ENCODE assay signal across 8 cellular contexts in the genomic region with DNA sequence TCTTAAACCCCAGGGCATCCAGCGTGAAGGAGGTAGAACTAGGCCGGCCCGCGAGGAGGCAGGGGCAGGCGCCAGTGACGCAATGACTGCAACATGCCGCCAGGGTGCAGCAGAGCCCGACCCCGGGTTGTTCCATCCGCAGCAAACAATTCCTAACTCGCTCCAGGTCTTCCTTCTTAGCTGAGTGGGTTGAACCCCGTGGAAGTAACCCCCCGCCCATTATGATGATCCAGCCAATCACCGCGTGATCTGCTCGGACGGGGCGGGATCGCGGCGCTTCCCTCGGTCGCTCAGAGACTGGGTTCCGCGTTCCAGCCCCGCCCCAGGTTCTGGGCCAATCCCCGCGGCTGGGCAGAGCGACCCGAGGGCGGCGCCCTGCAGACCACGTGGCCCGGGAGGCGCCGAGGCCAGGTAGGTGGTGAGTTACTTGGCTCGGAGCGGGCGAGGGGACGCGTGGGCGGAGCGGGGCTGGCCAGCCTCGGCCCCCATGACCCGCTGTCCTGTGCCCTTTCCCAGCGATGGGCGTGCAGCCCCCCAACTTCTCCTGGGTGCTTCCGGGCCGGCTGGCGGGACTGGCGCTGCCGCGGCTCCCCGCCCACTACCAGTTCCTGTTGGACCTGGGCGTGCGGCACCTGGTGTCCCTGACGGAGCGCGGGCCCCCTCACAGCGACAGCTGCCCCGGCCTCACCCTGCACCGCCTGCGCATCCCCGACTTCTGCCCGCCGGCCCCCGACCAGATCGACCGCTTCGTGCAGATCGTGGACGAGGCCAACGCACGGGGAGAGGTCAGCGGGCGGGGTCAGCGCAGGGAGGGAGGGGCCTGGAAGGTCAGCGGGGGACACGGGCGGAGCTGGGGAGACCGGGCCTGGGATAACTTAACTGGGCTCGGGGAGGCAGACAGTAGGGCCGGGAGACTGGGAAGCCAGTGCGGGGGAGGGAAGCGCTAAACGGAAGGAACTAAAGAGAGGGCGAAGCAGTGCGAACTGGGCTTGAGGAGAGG. TPM values are rescaled to one million over a fixed set of nuclear protein-coding genes. Genes with fewer than 3 reads are reported as not detected.
DNase-seq lines count a peak whose midpoint lies in the region; ATAC-seq and TF ChIP-seq lines count a peak whose summit lies in the region.

A gene (plus strand): TSS at position 380 of the 1,000 bp plus-strand sequence. CDS start 139 bp downstream, at position 519.

- peak within 1 kb of the TSS; percentile 86 for H3K4me3 ChIP-seq in HUES6 (ENCODE audit: low read depth, low read length)
- no peak within 1 kb of the TSS for H3K4me3 ChIP-seq in OCI-LY1 (ENCODE audit: low read depth, low read length, poor library complexity, severe bottlenecking)
- H3K4me3 ChIP-seq in mononuclear cell (ENCODE audit: low read length): peak within 1 kb of the TSS; percentile 60

- peak; percentile 73 for TF ChIP-seq CTCF in OCI-LY1 (IDR thresholded peaks at IDR 0.05; ENCODE audit: low read length)

- H3F3A ChIP-seq in OCI-LY1 (ENCODE audit: insufficient read depth, low read length): no peaks in the 10 kb centered on the region

- H3K27ac ChIP-seq in HUES6 (ENCODE audit: low read depth, low read length): no peak within 1 kb of the TSS
- H3K27ac ChIP-seq in OCI-LY1 (ENCODE audit: low read depth, low read length, poor library complexity, severe bottlenecking): no peak within 1 kb of the TSS

- H3K79me2 ChIP-seq in OCI-LY1 (ENCODE audit: insufficient read depth, low read length): no peaks in the 10 kb centered on the region

- H3K36me3 ChIP-seq in HUES6 (ENCODE audit: control insufficient read depth, insufficient read depth, low read length) (no peaks in the 10 kb centered on the region), OCI-LY1 (ENCODE audit: insufficient read depth, low read length) (no peaks in the 10 kb centered on the region)

- H3K4me1 ChIP-seq in HUES6 (ENCODE audit: control insufficient read depth, insufficient read depth, low read length) (peaks cover 12% of the 10 kb centered on the region), OCI-LY1 (ENCODE audit: insufficient read depth, low read length, severe bottlenecking) (no peaks in the 10 kb centered on the region), mononuclear cell (ENCODE audit: insufficient read depth, low read length) (peaks cover 16% of the 10 kb centered on the region)

- no peak within 1 kb of the TSS for H3K4me2 ChIP-seq in OCI-LY1 (ENCODE audit: low read length)

- 0 out of 2 replicates have a peak, but pooled peaks cover 2% of the 10 kb centered on the region for H3K9me3 ChIP-seq in HUES6 (ENCODE audit: control insufficient read depth, insufficient read depth, low read depth, low read length)
- no peaks in the 10 kb centered on the region for H3K9me3 ChIP-seq in OCI-LY1 (ENCODE audit: low read length)
- H3K9me3 ChIP-seq in mononuclear cell (ENCODE audit: low read depth, low read length): no peaks in the 10 kb centered on the region

- H3K27me3 ChIP-seq in HUES6 (ENCODE audit: control insufficient read depth, insufficient read depth, low read length) (no peaks in the 10 kb centered on the region), OCI-LY1 (ENCODE audit: insufficient read depth, low read length) (no peaks in the 10 kb centered on the region), mononuclear cell (ENCODE audit: insufficient read depth, low read length) (no peaks in the 10 kb centered on the region)

- H4K20me1 ChIP-seq in OCI-LY1 (ENCODE audit: insufficient read depth, low read length): no peaks in the 10 kb centered on the region

- H3K9ac ChIP-seq in HUES6 (ENCODE audit: low read length) (peak within 1 kb of the TSS; percentile 54), OCI-LY1 (ENCODE audit: low read length) (no peak within 1 kb of the TSS)

- peak; percentile 89 for DNase-seq in D341Med (ENCODE audit: low spot score)
- peak; percentile 94 for DNase-seq in activated T-cell treated with anti-CD3 and anti-CD28 coated beads for 4 hours
- peak; percentile 97 for DNase-seq in epidermal melanocyte (ENCODE audit: insufficient read length, low spot score)
- DNase-seq in stimulated activated CD8-positive, alpha-beta memory T cell treated with anti-CD3 and anti-CD28 coated beads, Interleukin-4, amount 100 ng/mL, for 1 hour (ENCODE audit: low read depth in 2 of 2, low spot score in 1 of 2): peak; percentile 87 to 92

- ATAC-seq in GM21390 (IDR thresholded peaks at IDR 0.05; ENCODE audit: unreplicated experiment): peak; percentile 99

- H2AFZ ChIP-seq in OCI-LY1 (ENCODE audit: low read length): no peak within 1 kb of the TSS

- no peaks in the 10 kb centered on the region for H3K9me2 ChIP-seq in OCI-LY1 (ENCODE audit: low read depth, low read length)

RNA-seq across cellular contexts. Expression of the gene that starts here (rescaled TPM):
- 6.3 TPM for total RNA-seq in mononuclear cell
